In the genomic region with DNA sequence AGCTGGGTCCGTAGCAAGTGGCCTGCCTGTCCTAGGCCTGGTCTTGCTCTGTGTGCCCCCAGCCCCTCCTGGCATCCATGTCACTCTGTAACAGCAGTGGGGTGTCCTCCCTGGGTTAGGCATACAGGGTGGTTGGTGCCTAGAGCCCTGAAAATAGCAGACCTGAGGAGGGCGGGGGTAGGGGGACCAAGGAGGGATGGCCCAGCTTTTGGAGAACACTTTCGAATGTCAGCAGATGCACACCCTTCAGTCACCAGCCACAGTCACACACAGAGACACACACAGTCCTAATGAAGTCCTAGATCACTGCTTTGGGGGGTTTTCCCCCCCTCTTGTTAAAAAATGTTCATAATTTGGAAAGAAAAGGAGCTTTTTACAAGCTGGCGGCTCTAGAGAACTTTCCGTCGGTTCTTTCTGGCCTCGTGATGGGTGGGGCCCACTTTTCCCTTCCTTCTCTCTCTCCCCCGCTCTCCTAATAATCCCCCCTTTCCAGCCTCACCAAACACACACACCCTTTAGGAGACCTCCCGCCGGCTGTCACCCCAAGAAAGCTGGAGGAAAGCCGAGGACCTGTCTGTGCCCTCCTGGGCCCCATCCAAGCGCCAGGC, we compare ENCODE assay signal across 1 cellular context.
TF ChIP-seq lines count a peak whose summit lies in the region.

No MANE protein-coding gene starts in this region.

TF ChIP-seq in SK-N-SH, 30 proteins besides CTCF, POLR2A, EP300 and RAD21 (continued from another document):
- TF ChIP-seq, protein P1, sequence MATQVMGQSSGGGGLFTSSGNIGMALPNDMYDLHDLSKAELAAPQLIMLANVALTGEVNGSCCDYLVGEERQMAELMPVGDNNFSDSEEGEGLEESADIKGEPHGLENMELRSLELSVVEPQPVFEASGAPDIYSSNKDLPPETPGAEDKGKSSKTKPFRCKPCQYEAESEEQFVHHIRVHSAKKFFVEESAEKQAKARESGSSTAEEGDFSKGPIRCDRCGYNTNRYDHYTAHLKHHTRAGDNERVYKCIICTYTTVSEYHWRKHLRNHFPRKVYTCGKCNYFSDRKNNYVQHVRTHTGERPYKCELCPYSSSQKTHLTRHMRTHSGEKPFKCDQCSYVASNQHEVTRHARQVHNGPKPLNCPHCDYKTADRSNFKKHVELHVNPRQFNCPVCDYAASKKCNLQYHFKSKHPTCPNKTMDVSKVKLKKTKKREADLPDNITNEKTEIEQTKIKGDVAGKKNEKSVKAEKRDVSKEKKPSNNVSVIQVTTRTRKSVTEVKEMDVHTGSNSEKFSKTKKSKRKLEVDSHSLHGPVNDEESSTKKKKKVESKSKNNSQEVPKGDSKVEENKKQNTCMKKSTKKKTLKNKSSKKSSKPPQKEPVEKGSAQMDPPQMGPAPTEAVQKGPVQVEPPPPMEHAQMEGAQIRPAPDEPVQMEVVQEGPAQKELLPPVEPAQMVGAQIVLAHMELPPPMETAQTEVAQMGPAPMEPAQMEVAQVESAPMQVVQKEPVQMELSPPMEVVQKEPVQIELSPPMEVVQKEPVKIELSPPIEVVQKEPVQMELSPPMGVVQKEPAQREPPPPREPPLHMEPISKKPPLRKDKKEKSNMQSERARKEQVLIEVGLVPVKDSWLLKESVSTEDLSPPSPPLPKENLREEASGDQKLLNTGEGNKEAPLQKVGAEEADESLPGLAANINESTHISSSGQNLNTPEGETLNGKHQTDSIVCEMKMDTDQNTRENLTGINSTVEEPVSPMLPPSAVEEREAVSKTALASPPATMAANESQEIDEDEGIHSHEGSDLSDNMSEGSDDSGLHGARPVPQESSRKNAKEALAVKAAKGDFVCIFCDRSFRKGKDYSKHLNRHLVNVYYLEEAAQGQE (IDR thresholded peaks at IDR 0.05; ENCODE audit: low read depth, low read length) = no peak
- no peak for TF ChIP-seq PBX3 (IDR thresholded peaks at IDR 0.05)
- TF ChIP-seq, protein P2, sequence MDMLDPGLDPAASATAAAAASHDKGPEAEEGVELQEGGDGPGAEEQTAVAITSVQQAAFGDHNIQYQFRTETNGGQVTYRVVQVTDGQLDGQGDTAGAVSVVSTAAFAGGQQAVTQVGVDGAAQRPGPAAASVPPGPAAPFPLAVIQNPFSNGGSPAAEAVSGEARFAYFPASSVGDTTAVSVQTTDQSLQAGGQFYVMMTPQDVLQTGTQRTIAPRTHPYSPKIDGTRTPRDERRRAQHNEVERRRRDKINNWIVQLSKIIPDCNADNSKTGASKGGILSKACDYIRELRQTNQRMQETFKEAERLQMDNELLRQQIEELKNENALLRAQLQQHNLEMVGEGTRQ (IDR thresholded peaks at IDR 0.05; ENCODE audit: borderline replicate concordance, low read depth, low read length) = no peak
